Comparison of ENCODE assay signal across 1 cellular context in the genomic region with DNA sequence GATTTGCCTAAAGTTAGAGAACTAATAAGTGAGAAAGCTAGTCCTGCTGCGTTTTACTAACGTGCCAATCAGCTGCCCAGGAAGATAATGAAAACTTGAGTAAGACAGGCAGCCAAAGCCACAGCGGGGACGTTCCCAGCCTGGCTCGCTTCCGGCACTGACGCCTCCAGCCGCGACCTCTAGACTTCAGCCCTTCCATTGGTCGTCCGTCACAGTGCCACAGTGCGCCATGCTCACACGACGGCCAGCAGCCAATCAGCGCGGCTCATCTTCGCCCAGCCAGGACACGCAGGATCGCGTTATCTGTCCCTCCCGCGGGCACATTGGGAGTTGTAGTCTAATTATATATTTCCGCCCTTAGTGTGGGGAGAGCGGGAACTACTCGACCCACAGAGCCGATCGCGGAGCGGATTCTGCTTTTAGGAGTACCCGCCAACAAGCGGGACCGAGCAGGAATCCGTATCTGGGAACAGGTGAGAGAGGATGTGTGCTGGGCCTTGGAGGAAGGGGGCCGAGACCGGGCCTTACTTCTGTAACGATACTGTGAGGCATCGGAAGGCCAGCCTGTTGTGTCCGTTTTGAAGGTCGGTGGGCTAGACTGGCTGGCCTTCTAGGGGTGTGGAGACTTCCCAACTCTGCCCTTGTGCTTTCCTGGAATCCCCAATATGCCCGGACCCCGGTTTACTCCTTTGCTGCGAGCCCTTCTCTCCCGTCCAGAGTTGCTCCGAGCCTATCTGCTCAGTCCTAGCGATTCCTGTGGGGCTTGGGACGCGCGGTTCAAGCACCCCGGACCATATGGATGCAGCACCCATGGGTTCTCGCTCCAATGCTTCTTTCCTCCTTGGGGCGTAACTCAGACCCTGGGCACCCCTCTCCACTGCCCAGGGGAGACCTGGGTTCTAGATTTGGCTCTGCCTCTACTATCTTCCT.
TF ChIP-seq lines count a peak whose summit lies in the region.

A gene (plus strand): TSS at position 374 of the 930 bp plus-strand sequence. CDS start 924 bp downstream, outside the sequence.

TF ChIP-seq in GM12878, 131 proteins besides CTCF, POLR2A, EP300 and RAD21 (continued from another document):
- TF ChIP-seq, protein P1, sequence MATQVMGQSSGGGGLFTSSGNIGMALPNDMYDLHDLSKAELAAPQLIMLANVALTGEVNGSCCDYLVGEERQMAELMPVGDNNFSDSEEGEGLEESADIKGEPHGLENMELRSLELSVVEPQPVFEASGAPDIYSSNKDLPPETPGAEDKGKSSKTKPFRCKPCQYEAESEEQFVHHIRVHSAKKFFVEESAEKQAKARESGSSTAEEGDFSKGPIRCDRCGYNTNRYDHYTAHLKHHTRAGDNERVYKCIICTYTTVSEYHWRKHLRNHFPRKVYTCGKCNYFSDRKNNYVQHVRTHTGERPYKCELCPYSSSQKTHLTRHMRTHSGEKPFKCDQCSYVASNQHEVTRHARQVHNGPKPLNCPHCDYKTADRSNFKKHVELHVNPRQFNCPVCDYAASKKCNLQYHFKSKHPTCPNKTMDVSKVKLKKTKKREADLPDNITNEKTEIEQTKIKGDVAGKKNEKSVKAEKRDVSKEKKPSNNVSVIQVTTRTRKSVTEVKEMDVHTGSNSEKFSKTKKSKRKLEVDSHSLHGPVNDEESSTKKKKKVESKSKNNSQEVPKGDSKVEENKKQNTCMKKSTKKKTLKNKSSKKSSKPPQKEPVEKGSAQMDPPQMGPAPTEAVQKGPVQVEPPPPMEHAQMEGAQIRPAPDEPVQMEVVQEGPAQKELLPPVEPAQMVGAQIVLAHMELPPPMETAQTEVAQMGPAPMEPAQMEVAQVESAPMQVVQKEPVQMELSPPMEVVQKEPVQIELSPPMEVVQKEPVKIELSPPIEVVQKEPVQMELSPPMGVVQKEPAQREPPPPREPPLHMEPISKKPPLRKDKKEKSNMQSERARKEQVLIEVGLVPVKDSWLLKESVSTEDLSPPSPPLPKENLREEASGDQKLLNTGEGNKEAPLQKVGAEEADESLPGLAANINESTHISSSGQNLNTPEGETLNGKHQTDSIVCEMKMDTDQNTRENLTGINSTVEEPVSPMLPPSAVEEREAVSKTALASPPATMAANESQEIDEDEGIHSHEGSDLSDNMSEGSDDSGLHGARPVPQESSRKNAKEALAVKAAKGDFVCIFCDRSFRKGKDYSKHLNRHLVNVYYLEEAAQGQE (IDR thresholded peaks at IDR 0.05; ENCODE audit: low read depth, low read length) = 0 out of 2 replicates have a peak, but pooled peaks have one; percentile 43
- TF ChIP-seq CREB1 (IDR thresholded peaks at IDR 0.05; ENCODE audit: low read depth) (peak; percentile 98), SMARCA5 (IDR thresholded peaks at IDR 0.05) (no peak), NR2C2 (IDR thresholded peaks at IDR 0.05; ENCODE audit: borderline replicate concordance, control insufficient read depth, insufficient read length, low read depth) (no peak), EGR1 (IDR thresholded peaks at IDR 0.05; ENCODE audit: borderline replicate concordance in 1 of 2, low read depth in 2 of 2, low read length in 2 of 2) (no peak), POU2F2 (IDR thresholded peaks at IDR 0.05; ENCODE audit: borderline replicate concordance, low read depth, low read length) (peak; percentile 44; the same call in 1 of the 3 replicates), RFX5 (IDR thresholded peaks at IDR 0.05; ENCODE audit: low read depth, low read length) (peak; percentile 86), CHD2 (IDR thresholded peaks at IDR 0.05; ENCODE audit: borderline replicate concordance, low read depth, low read length) (peak; percentile 98), IKZF1 (conservative IDR thresholded peaks at IDR 0.05) (peak; percentile 95), ETV6 (conservative IDR thresholded peaks at IDR 0.05 in 1 of 2, IDR thresholded peaks at IDR 0.05 in 1 of 2; ENCODE audit: borderline replicate concordance in 1 of 2, low read depth in 1 of 2) (no peak), POLR2AphosphoS5 (IDR thresholded peaks at IDR 0.05; ENCODE audit: low read length) (peak; percentile 91), RELA (IDR thresholded peaks at IDR 0.05; ENCODE audit: borderline replicate concordance, partially characterized antibody) (peak; percentile 95), SREBF2 (IDR thresholded peaks at IDR 0.05; ENCODE audit: low read length) (peak; percentile 78; the same call in 1 of the 2 replicates), IKZF2 (IDR thresholded peaks at IDR 0.05) (no peak), PAX5 (IDR thresholded peaks at IDR 0.05; ENCODE audit: borderline replicate concordance, low read depth, low read length) (peak; percentile 65), SMAD1 (IDR thresholded peaks at IDR 0.05; ENCODE audit: low read depth, partially characterized antibody) (peak; percentile 42), TCF12 (IDR thresholded peaks at IDR 0.05; ENCODE audit: low read depth, low read length) (no peak; the same call in 1 of the 2 replicates), CHD1 (IDR thresholded peaks at IDR 0.05; ENCODE audit: low read depth, low read length) (0 out of 2 replicates have a peak, but pooled peaks have one; percentile 47), FOXK2 (IDR thresholded peaks at IDR 0.05) (no peak), ZBED1 (IDR thresholded peaks at IDR 0.05; ENCODE audit: borderline replicate concordance) (0 out of 2 replicates have a peak, but pooled peaks have one; percentile 9), SIX5 (IDR thresholded peaks at IDR 0.05; ENCODE audit: low read depth, low read length, severe bottlenecking) (peak; percentile 83), MTA3 (IDR thresholded peaks at IDR 0.05; ENCODE audit: borderline replicate concordance, low read length) (no peak)
- TF ChIP-seq, protein P2, sequence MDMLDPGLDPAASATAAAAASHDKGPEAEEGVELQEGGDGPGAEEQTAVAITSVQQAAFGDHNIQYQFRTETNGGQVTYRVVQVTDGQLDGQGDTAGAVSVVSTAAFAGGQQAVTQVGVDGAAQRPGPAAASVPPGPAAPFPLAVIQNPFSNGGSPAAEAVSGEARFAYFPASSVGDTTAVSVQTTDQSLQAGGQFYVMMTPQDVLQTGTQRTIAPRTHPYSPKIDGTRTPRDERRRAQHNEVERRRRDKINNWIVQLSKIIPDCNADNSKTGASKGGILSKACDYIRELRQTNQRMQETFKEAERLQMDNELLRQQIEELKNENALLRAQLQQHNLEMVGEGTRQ (IDR thresholded peaks at IDR 0.05; ENCODE audit: borderline replicate concordance, low read depth, low read length) = peak; percentile 69; the same call in 1 of the 2 replicates
- TF ChIP-seq, protein P3, sequence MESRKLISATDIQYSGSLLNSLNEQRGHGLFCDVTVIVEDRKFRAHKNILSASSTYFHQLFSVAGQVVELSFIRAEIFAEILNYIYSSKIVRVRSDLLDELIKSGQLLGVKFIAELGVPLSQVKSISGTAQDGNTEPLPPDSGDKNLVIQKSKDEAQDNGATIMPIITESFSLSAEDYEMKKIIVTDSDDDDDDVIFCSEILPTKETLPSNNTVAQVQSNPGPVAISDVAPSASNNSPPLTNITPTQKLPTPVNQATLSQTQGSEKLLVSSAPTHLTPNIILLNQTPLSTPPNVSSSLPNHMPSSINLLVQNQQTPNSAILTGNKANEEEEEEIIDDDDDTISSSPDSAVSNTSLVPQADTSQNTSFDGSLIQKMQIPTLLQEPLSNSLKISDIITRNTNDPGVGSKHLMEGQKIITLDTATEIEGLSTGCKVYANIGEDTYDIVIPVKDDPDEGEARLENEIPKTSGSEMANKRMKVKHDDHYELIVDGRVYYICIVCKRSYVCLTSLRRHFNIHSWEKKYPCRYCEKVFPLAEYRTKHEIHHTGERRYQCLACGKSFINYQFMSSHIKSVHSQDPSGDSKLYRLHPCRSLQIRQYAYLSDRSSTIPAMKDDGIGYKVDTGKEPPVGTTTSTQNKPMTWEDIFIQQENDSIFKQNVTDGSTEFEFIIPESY (IDR thresholded peaks at IDR 0.05) = no peak
- TF ChIP-seq, protein P4, sequence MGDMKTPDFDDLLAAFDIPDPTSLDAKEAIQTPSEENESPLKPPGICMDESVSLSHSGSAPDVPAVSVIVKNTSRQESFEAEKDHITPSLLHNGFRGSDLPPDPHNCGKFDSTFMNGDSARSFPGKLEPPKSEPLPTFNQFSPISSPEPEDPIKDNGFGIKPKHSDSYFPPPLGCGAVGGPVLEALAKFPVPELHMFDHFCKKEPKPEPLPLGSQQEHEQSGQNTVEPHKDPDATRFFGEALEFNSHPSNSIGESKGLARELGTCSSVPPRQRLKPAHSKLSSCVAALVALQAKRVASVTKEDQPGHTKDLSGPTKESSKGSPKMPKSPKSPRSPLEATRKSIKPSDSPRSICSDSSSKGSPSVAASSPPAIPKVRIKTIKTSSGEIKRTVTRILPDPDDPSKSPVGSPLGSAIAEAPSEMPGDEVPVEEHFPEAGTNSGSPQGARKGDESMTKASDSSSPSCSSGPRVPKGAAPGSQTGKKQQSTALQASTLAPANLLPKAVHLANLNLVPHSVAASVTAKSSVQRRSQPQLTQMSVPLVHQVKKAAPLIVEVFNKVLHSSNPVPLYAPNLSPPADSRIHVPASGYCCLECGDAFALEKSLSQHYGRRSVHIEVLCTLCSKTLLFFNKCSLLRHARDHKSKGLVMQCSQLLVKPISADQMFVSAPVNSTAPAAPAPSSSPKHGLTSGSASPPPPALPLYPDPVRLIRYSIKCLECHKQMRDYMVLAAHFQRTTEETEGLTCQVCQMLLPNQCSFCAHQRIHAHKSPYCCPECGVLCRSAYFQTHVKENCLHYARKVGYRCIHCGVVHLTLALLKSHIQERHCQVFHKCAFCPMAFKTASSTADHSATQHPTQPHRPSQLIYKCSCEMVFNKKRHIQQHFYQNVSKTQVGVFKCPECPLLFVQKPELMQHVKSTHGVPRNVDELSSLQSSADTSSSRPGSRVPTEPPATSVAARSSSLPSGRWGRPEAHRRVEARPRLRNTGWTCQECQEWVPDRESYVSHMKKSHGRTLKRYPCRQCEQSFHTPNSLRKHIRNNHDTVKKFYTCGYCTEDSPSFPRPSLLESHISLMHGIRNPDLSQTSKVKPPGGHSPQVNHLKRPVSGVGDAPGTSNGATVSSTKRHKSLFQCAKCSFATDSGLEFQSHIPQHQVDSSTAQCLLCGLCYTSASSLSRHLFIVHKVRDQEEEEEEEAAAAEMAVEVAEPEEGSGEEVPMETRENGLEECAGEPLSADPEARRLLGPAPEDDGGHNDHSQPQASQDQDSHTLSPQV (IDR thresholded peaks at IDR 0.05) = no peak
- TF ChIP-seq, protein P5, sequence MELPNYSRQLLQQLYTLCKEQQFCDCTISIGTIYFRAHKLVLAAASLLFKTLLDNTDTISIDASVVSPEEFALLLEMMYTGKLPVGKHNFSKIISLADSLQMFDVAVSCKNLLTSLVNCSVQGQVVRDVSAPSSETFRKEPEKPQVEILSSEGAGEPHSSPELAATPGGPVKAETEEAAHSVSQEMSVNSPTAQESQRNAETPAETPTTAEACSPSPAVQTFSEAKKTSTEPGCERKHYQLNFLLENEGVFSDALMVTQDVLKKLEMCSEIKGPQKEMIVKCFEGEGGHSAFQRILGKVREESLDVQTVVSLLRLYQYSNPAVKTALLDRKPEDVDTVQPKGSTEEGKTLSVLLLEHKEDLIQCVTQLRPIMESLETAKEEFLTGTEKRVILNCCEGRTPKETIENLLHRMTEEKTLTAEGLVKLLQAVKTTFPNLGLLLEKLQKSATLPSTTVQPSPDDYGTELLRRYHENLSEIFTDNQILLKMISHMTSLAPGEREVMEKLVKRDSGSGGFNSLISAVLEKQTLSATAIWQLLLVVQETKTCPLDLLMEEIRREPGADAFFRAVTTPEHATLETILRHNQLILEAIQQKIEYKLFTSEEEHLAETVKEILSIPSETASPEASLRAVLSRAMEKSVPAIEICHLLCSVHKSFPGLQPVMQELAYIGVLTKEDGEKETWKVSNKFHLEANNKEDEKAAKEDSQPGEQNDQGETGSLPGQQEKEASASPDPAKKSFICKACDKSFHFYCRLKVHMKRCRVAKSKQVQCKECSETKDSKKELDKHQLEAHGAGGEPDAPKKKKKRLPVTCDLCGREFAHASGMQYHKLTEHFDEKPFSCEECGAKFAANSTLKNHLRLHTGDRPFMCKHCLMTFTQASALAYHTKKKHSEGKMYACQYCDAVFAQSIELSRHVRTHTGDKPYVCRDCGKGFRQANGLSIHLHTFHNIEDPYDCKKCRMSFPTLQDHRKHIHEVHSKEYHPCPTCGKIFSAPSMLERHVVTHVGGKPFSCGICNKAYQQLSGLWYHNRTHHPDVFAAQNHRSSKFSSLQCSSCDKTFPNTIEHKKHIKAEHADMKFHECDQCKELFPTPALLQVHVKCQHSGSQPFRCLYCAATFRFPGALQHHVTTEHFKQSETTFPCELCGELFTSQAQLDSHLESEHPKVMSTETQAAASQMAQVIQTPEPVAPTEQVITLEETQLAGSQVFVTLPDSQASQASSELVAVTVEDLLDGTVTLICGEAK (IDR thresholded peaks at IDR 0.05; ENCODE audit: borderline replicate concordance) = peak; percentile 73; the same call in 1 of the 2 replicates
- TF ChIP-seq, protein P6, sequence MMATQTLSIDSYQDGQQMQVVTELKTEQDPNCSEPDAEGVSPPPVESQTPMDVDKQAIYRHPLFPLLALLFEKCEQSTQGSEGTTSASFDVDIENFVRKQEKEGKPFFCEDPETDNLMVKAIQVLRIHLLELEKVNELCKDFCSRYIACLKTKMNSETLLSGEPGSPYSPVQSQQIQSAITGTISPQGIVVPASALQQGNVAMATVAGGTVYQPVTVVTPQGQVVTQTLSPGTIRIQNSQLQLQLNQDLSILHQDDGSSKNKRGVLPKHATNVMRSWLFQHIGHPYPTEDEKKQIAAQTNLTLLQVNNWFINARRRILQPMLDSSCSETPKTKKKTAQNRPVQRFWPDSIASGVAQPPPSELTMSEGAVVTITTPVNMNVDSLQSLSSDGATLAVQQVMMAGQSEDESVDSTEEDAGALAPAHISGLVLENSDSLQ (IDR thresholded peaks at IDR 0.05) = peak; percentile 97
